ENCODE assay signal across 33 cellular contexts in genomic region chr7:130301606-130302005, GRCh38. TPM values are rescaled to one million over a fixed set of nuclear protein-coding genes. Genes with fewer than 3 reads are reported as not detected.
"Had no signal": no experiment of that assay in that cellular context is flagged by ENCODE, and none has a peak within 500 bp of the region (broad histone marks: within the 10 kb centered on the region; RNA-seq: fewer than 3 reads in every experiment).

No MANE protein-coding gene starts in this region.

- H3K4me3 Mint-ChIP-seq: activated CD4-positive, alpha-beta memory T cell treated with anti-CD3 and anti-CD28 coated beads, Interleukin-2, amount 10 ng/mL, durations not matched to agents 7 days and 5 days; activated CD4-positive, alpha-beta T cell treated with anti-CD3 and anti-CD28 coated beads, Interleukin-2, amount 10 ng/mL, durations not matched to agents 7 days and 5 days; activated naive CD8-positive, alpha-beta T cell; activated T-cell treated with anti-CD3 and anti-CD28 coated beads, Interleukin-2, amount 50 U/mL, for 24 hours; activated T-cell treated with anti-CD3 and anti-CD28 coated beads, Interleukin-2, amount 50 U/mL, for 72 hours; endodermal cell; WTC11 had no signal

- H3K27ac Mint-ChIP-seq: activated CD4-positive, alpha-beta memory T cell treated with anti-CD3 and anti-CD28 coated beads, Interleukin-2, amount 10 ng/mL, durations not matched to agents 7 days and 5 days; activated CD4-positive, alpha-beta T cell treated with anti-CD3 and anti-CD28 coated beads, Interleukin-2, amount 10 ng/mL, durations not matched to agents 7 days and 5 days; activated naive CD8-positive, alpha-beta T cell; activated T-cell treated with anti-CD3 and anti-CD28 coated beads, Interleukin-2, amount 50 U/mL, for 24 hours; activated T-cell treated with anti-CD3 and anti-CD28 coated beads, Interleukin-2, amount 50 U/mL, for 72 hours; endodermal cell; WTC11 had no signal

- H3K36me3 Mint-ChIP-seq: activated naive CD8-positive, alpha-beta T cell; WTC11 had no signal

- FAIRE-seq: astrocyte, TTC549 had no signal

- H3K9me3 ChIP-seq: colonic mucosa, esophagus squamous epithelium, gastroesophageal sphincter, heart right ventricle had no signal

- DNase-seq: activated CD4-positive, alpha-beta memory T cell treated with anti-CD3 and anti-CD28 coated beads, Interleukin-2, amount 10 ng/mL, durations not matched to agents 7 days and 5 days; activated CD4-positive, alpha-beta T cell treated with anti-CD3 and anti-CD28 coated beads for 1 hour; activated CD4-positive, alpha-beta T cell treated with anti-CD3 and anti-CD28 coated beads for 4 hours; activated CD4-positive, alpha-beta T cell treated with anti-CD3 and anti-CD28 coated beads, Interleukin-2, amount 10 ng/mL, durations not matched to agents 7 days and 5 days; activated CD4-positive, alpha-beta T cell treated with anti-CD3 and anti-CD28 coated beads, Interleukin-2, amount 50 U/mL, for 4 hours; activated CD8-positive, alpha-beta memory T cell treated with anti-CD3 and anti-CD28 coated beads, Interleukin-2, amount 50 U/mL, for 48 hours; activated gamma-delta T cell; activated naive CD4-positive, alpha-beta T cell; activated naive CD4-positive, alpha-beta T cell treated with anti-CD3 and anti-CD28 coated beads, Interleukin-2, amount 50 U/mL, for 16 hours; activated T-cell treated with anti-CD3 and anti-CD28 coated beads for 4 hours; activated T-cell treated with anti-CD3 and anti-CD28 coated beads, Interleukin-2, amount 50 U/mL, for 24 hours; activated T-cell treated with anti-CD3 and anti-CD28 coated beads, Interleukin-2, amount 50 U/mL, for 72 hours; amniotic stem cell; anterior cingulate cortex; caudate nucleus; colonic mucosa; effector memory CD4-positive, alpha-beta T cell; endodermal cell; erythroblast; esophagus squamous epithelium; foreskin keratinocyte; heart right ventricle; T-helper 2 cell had no signal

- H3K36me3 ChIP-seq: colonic mucosa, esophagus squamous epithelium, gastroesophageal sphincter, heart right ventricle had no signal

- H3K27me3 ChIP-seq: colonic mucosa, esophagus squamous epithelium, foreskin keratinocyte, gastroesophageal sphincter had no signal

- H3K4me1 Mint-ChIP-seq: activated CD4-positive, alpha-beta memory T cell treated with anti-CD3 and anti-CD28 coated beads, Interleukin-2, amount 10 ng/mL, durations not matched to agents 7 days and 5 days; activated CD4-positive, alpha-beta T cell treated with anti-CD3 and anti-CD28 coated beads, Interleukin-2, amount 10 ng/mL, durations not matched to agents 7 days and 5 days; endodermal cell; WTC11 had no signal

- H3K9me3 Mint-ChIP-seq: activated CD4-positive, alpha-beta memory T cell treated with anti-CD3 and anti-CD28 coated beads, Interleukin-2, amount 10 ng/mL, durations not matched to agents 7 days and 5 days; activated CD4-positive, alpha-beta T cell treated with anti-CD3 and anti-CD28 coated beads, Interleukin-2, amount 10 ng/mL, durations not matched to agents 7 days and 5 days; activated T-cell treated with anti-CD3 and anti-CD28 coated beads, Interleukin-2, amount 50 U/mL, for 24 hours; activated T-cell treated with anti-CD3 and anti-CD28 coated beads, Interleukin-2, amount 50 U/mL, for 72 hours; endodermal cell had no signal

- H3K4me1 ChIP-seq: colonic mucosa, foreskin keratinocyte, gastroesophageal sphincter, heart right ventricle had no signal

- H3K27me3 Mint-ChIP-seq: activated CD4-positive, alpha-beta T cell treated with anti-CD3 and anti-CD28 coated beads, Interleukin-2, amount 10 ng/mL, durations not matched to agents 7 days and 5 days; activated naive CD8-positive, alpha-beta T cell; activated T-cell treated with anti-CD3 and anti-CD28 coated beads, Interleukin-2, amount 50 U/mL, for 24 hours had no signal

- H3K27ac ChIP-seq: colonic mucosa, esophagus squamous epithelium, foreskin keratinocyte, gastroesophageal sphincter, heart right ventricle, VCaP had no signal

- H3K4me3 ChIP-seq: colonic mucosa, esophagus squamous epithelium, gastroesophageal sphincter, heart right ventricle had no signal

RNA-seq across cellular contexts. Expression of gene CPA4, which starts 8.6 kb away (rescaled TPM):
- total RNA-seq: activated CD4-positive, alpha-beta memory T cell treated with anti-CD3 and anti-CD28 coated beads, Interleukin-2, amount 10 ng/mL, durations not matched to agents 7 days and 5 days; activated CD4-positive, alpha-beta T cell treated with anti-CD3 and anti-CD28 coated beads, Interleukin-2, amount 10 ng/mL, durations not matched to agents 7 days and 5 days; colonic mucosa; dermis microvascular lymphatic vessel endothelial cell; endodermal cell; T-helper 1 cell treated with Interleukin-12 subunit alpha and Interleukin-12 subunit beta and Interleukin-4 antibody, amounts not matched to agents 30 ng/mL and 1 ng/mL, for 36 hours; WTC11 had no signal

RNA-seq across cellular contexts. Expression of gene CPA2, which starts 34.9 kb away (rescaled TPM):
- total RNA-seq: activated CD4-positive, alpha-beta memory T cell treated with anti-CD3 and anti-CD28 coated beads, Interleukin-2, amount 10 ng/mL, durations not matched to agents 7 days and 5 days; activated CD4-positive, alpha-beta T cell treated with anti-CD3 and anti-CD28 coated beads, Interleukin-2, amount 10 ng/mL, durations not matched to agents 7 days and 5 days; activated T-cell treated with anti-CD3 and anti-CD28 coated beads, Interleukin-2, amount 50 U/mL, for 72 hours; astrocyte; chondrocyte; dermis microvascular lymphatic vessel endothelial cell; esophagus squamous epithelium; gastroesophageal sphincter; glomerular endothelial cell; T-helper 1 cell treated with Interleukin-12 subunit alpha and Interleukin-12 subunit beta and Interleukin-4 antibody, amounts not matched to agents 30 ng/mL and 1 ng/mL, for 36 hours had no signal

RNA-seq across cellular contexts. Expression of gene CPA5, which starts 43.0 kb away (rescaled TPM):
- total RNA-seq: activated CD4-positive, alpha-beta memory T cell treated with anti-CD3 and anti-CD28 coated beads, Interleukin-2, amount 10 ng/mL, durations not matched to agents 7 days and 5 days; activated CD4-positive, alpha-beta T cell treated with anti-CD3 and anti-CD28 coated beads, Interleukin-2, amount 10 ng/mL, durations not matched to agents 7 days and 5 days; astrocyte; chondrocyte; colonic mucosa; dermis microvascular lymphatic vessel endothelial cell; endodermal cell; esophagus squamous epithelium; gastroesophageal sphincter; glomerular endothelial cell; heart right ventricle; WTC11 had no signal
